8 cellular contexts compared by ENCODE assay signal in the genomic region with DNA sequence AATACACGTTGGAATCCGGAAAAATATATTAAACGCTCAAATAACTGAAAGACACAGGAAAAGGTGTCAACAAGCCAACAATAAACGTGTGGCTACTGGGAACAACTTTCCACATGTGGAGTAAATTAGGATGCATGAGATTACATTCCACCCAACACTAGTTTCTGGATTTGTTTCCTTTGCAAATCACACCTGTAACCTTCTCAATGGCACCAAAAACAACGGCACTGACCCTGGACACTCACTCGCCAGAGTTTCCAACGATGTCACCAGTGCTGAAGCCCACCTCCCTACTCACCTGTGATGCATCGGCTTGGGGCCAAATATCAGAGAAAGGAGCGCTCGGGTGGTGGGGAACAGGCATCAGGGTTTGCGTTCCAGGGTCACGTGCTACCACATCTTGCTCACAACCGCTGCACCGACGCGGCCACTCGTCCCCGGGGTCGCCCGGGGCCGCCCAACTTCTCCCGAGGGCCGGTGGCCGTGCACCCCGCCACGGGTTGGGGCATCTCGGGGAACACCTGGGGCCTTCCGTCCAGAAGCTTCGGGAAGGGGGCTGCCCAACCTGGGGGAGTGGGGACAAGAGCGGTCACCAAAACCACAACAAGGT. TPM values are rescaled to one million over a fixed set of nuclear protein-coding genes. Genes with fewer than 3 reads are reported as not detected.
DNase-seq lines count a peak whose midpoint lies in the region; ATAC-seq and TF ChIP-seq lines count a peak whose summit lies in the region.

No MANE protein-coding gene starts in this region.

- H3K4me3 ChIP-seq in fibroblast of the aortic adventitia (ENCODE audit: low read depth, low read length) (peak overlapping the region; percentile 94), neutrophil (ENCODE audit: low read depth in 1 of 2, low read length in 1 of 2) (peak overlapping the region; percentile 72)

- peaks cover 17% of the 10 kb centered on the region for H3K36me3 ChIP-seq in neutrophil

- H3K4me1 ChIP-seq in neutrophil (ENCODE audit: control insufficient read depth in 1 of 2, insufficient read depth in 1 of 2, low read depth in 1 of 2, low read length in 1 of 2): peaks cover 21 to 22% of the 10 kb centered on the region in 2 experiments

- DNase-seq in DMS79 treated with DMSO at 0.1 percent for 48 hours (lab: John Stamatoyannopoulos, UW) (peak; percentile 48), DMS79 (lab: John Stamatoyannopoulos, UW) (no peak), NCI-H146 (lab: John Stamatoyannopoulos, UW) (peak; percentile 52), activated T-cell treated with anti-CD3 and anti-CD28 coated beads for 24 hours (ENCODE audit: low read depth) (peak; percentile 16), fibroblast of the aortic adventitia (ENCODE audit: low read depth) (peak; percentile 5), T1000 (lab: John Stamatoyannopoulos, UW) (no peak)

- H3K9me3 ChIP-seq in neutrophil: no peaks in the 10 kb centered on the region

- TF ChIP-seq CTCF in fibroblast of the aortic adventitia (IDR thresholded peaks at IDR 0.05; ENCODE audit: insufficient read depth, low read length): no peak
- no peak for TF ChIP-seq CTCF in neutrophil (IDR thresholded peaks at IDR 0.05)

- peak overlapping the region; percentile 77 for H3K27ac ChIP-seq in neutrophil

- ATAC-seq in HG02588 (IDR thresholded peaks at IDR 0.05; ENCODE audit: unreplicated experiment): peak; percentile 26

- H3K27me3 ChIP-seq in neutrophil: no peaks in the 10 kb centered on the region

RNA-seq across cellular contexts. Expression of gene PRDM4, which starts 0.6 kb away (rescaled TPM):
- total RNA-seq in fibroblast of the aortic adventitia (ENCODE audit: low replicate concordance): 34.3 and 38.7 TPM in 2 replicates

RNA-seq across cellular contexts. Expression of gene ASCL4, which starts 14.2 kb away (rescaled TPM):
- not detected in 2 replicates for total RNA-seq in fibroblast of the aortic adventitia (ENCODE audit: low replicate concordance)

Comparison
In these comparisons a context has a peak if more than half of its experiments do, and no peak if none do; other contexts are left out.
1. DNase-seq: peak in DMS79 treated with DMSO at 0.1 percent for 48 hours (single experiment), NCI-H146 (single experiment), activated T-cell treated with anti-CD3 and anti-CD28 coated beads for 24 hours (single experiment) and fibroblast of the aortic adventitia (single experiment); none in DMS79 (single experiment) and T1000 (single experiment).